13 cellular contexts compared by ENCODE assay signal in genomic region chr12:27226319-27226984, GRCh38. TPM values are rescaled to one million over a fixed set of nuclear protein-coding genes. Genes with fewer than 3 reads are reported as not detected.
DNase-seq lines count a peak whose midpoint lies in the region; ATAC-seq, FAIRE-seq and TF ChIP-seq lines count a peak whose summit lies in the region.
"Had no signal": no experiment of that assay in that cellular context is flagged by ENCODE, and none has a peak within 500 bp of the region (broad histone marks: within the 10 kb centered on the region; RNA-seq: fewer than 3 reads in every experiment).

No MANE protein-coding gene starts in this region.

- H2BK5ac ChIP-seq in H9 (ENCODE audit: insufficient read length, low read length): no peak overlapping the region

- no peak overlapping the region for H3T11ph ChIP-seq in H9 (ENCODE audit: low read length)

- no peak overlapping the region for H3K4me3 Mint-ChIP-seq in H9
- H3K4me3 Mint-ChIP-seq: stimulated activated naive B cell treated with anti-CD40 and anti-IgM and Interleukin-4, amounts not matched to agents 10 μg/mL and 1 μg/mL and 100 μg/mL, for 72 hours had no signal

- no peak overlapping the region for H3K18ac ChIP-seq in H9 (ENCODE audit: insufficient read length, low read depth, low read length)

- H3K23ac ChIP-seq in H9 (ENCODE audit: insufficient read length, low read depth, low read length): no peak overlapping the region

- DNase-seq in HPDE6-E6E7 (ENCODE audit: extremely low spot score) (peak; percentile 49), SJCRH30 (peak; percentile 58 to 69), Right ventricle myocardium superior (no peak), pancreas (no peak), NCI-H526 (lab: John Stamatoyannopoulos, UW) (no peak), NCI-H226 (no peak), H9 (no peak)
- DNase-seq: activated gamma-delta T cell; kidney; Peyer's patch; stimulated activated naive B cell treated with anti-CD40 and anti-IgM and Interleukin-4, amounts not matched to agents 10 μg/mL and 1 μg/mL and 100 μg/mL, for 72 hours had no signal

- no peaks in the 10 kb centered on the region; the same call in 1 of the 2 replicates for H3K79me2 ChIP-seq in H9 (ENCODE audit: insufficient read depth, low read length)

- WGBS in pancreas, 2 donors: 36 to 44% methylated on average over 5 of the region's 5 CpGs
- WGBS in H9 (ENCODE audit: extremely low coverage, insufficient read length, low lambda C conversion rate): no CpG with 5 or more reads among the region's 5 CpGs

- no peak overlapping the region for H4K91ac ChIP-seq in H9 (ENCODE audit: insufficient read length, low read depth, low read length)

- peak overlapping the region; percentile 23 for H3K4me3 ChIP-seq in SJCRH30
- no peak overlapping the region for H3K4me3 ChIP-seq in pancreas
- H3K4me3 ChIP-seq: Peyer's patch had no signal

- H3K4me1 ChIP-seq in SJCRH30: peaks cover 12% of the 10 kb centered on the region
- no peaks in the 10 kb centered on the region for H3K4me1 ChIP-seq in pancreas
- no peaks in the 10 kb centered on the region for H3K4me1 ChIP-seq in H9 (ENCODE audit: insufficient read depth, low read length)

- no peak overlapping the region for H4K8ac ChIP-seq in H9 (replicated peaks; ENCODE audit: insufficient read length, low read depth, low read length)

- H3K9me3 ChIP-seq in SJCRH30 (replicated peaks): 0 out of 2 replicates have a peak, but pooled peaks cover 2% of the 10 kb centered on the region
- no peaks in the 10 kb centered on the region for H3K9me3 ChIP-seq in pancreas
- no peaks in the 10 kb centered on the region for H3K9me3 ChIP-seq in H9 (ENCODE audit: control insufficient read depth, low read depth, low read length)
- H3K9me3 ChIP-seq: Peyer's patch had no signal

- no peak overlapping the region for H2BK120ac ChIP-seq in H9 (ENCODE audit: low read depth, low read length, poor library complexity, severe bottlenecking)

- H2BK20ac ChIP-seq in H9 (ENCODE audit: low read depth, low read length, poor library complexity, severe bottlenecking): no peak overlapping the region

- no peaks in the 10 kb centered on the region for H3K9me3 Mint-ChIP-seq in H9

- no peak overlapping the region for H2BK12ac ChIP-seq in H9 (ENCODE audit: insufficient read length, low read depth, low read length)

- H3K4me1 Mint-ChIP-seq in H9: no peaks in the 10 kb centered on the region

- H3K23me2 ChIP-seq in H9 (ENCODE audit: insufficient read length, low read depth, low read length, poor library complexity, severe bottlenecking): no peaks in the 10 kb centered on the region

- H2BK15ac ChIP-seq in H9 (ENCODE audit: low read depth, low read length): no peak overlapping the region

- no peak overlapping the region for H2AFZ ChIP-seq in H9 (ENCODE audit: low read length)

- no peak overlapping the region for H3K9ac ChIP-seq in H9 (ENCODE audit: extremely low read depth, insufficient read length, low read length)

- no peaks in the 10 kb centered on the region for H4K20me1 ChIP-seq in H9 (ENCODE audit: control insufficient read depth, insufficient read depth, insufficient read length)

- H3K36me3 Mint-ChIP-seq in H9 (ENCODE audit: insufficient read depth in 1 of 3, low read depth in 3 of 3): no peaks in the 10 kb centered on the region
- H3K36me3 Mint-ChIP-seq: stimulated activated naive B cell treated with anti-CD40 and anti-IgM and Interleukin-4, amounts not matched to agents 10 μg/mL and 1 μg/mL and 100 μg/mL, for 72 hours had no signal

- intact Hi-C loops in Right ventricle myocardium superior (cut with DNase I): no loop called here
- intact Hi-C loops in pancreas (cut with DNase I): no loop called here

- peak overlapping the region; percentile 14; the same call in 1 of the 2 replicates for H3K27ac ChIP-seq in SJCRH30
- H3K27ac ChIP-seq in pancreas: no peak overlapping the region
- no peak overlapping the region for H3K27ac ChIP-seq in H9 (ENCODE audit: insufficient read length, low read depth, low read length)

- ATAC-seq in Right ventricle myocardium superior (ENCODE audit: poor library complexity) (peak; percentile 71), pancreas (peak in 3 of 4 donors; percentile 37 to 49 (median 43)), GM21367 (IDR thresholded peaks at IDR 0.05; ENCODE audit: unreplicated experiment) (no peak)
- ATAC-seq: stimulated activated naive B cell treated with anti-CD40 and anti-IgM and Interleukin-4, amounts not matched to agents 10 μg/mL and 1 μg/mL and 100 μg/mL, for 72 hours had no signal

- H3K27me3 ChIP-seq in SJCRH30: no peaks in the 10 kb centered on the region
- no peaks in the 10 kb centered on the region for H3K27me3 ChIP-seq in pancreas
- H3K27me3 ChIP-seq in H9 (ENCODE audit: insufficient read depth, low read length): no peaks in the 10 kb centered on the region
- H3K27me3 ChIP-seq: Peyer's patch had no signal

- no peak overlapping the region for H3K4me2 ChIP-seq in H9 (ENCODE audit: insufficient read depth, insufficient read length, low read length)

- no peak overlapping the region for H3K4ac ChIP-seq in H9 (ENCODE audit: low read depth, low read length)

- no peaks in the 10 kb centered on the region for H3K79me1 ChIP-seq in H9 (ENCODE audit: insufficient read depth, low read depth, low read length, poor library complexity, severe bottlenecking)

- no peak overlapping the region; a peak in 1 of 7 replicates for H3K27ac Mint-ChIP-seq in H9
- H3K27ac Mint-ChIP-seq: stimulated activated naive B cell treated with anti-CD40 and anti-IgM and Interleukin-4, amounts not matched to agents 10 μg/mL and 1 μg/mL and 100 μg/mL, for 72 hours had no signal

- TF ChIP-seq CTCF in pancreas (IDR thresholded peaks at IDR 0.05) (no peak), H9 (conservative IDR thresholded peaks at IDR 0.05) (no peak)

- H3K36me3 ChIP-seq in SJCRH30 (no peaks in the 10 kb centered on the region), pancreas (no peaks in the 10 kb centered on the region)
- H3K36me3 ChIP-seq: Peyer's patch had no signal

- H3K27me3 Mint-ChIP-seq in H9 (ENCODE audit: low read depth): no peaks in the 10 kb centered on the region
- H3K27me3 Mint-ChIP-seq: stimulated activated naive B cell treated with anti-CD40 and anti-IgM and Interleukin-4, amounts not matched to agents 10 μg/mL and 1 μg/mL and 100 μg/mL, for 72 hours had no signal

- no peak overlapping the region for H3K14ac ChIP-seq in H9 (ENCODE audit: insufficient read depth, low read length)

- H4K5ac ChIP-seq in H9 (ENCODE audit: insufficient read length, low read depth, low read length): no peak overlapping the region

- no peak overlapping the region for H3K56ac ChIP-seq in H9 (ENCODE audit: insufficient read length, low read depth, low read length)

- no peak for FAIRE-seq in pancreas (lab: Jason Lieb, UNC)
- FAIRE-seq: endometrium, kidney had no signal

- no peak overlapping the region for H2AK5ac ChIP-seq in H9 (ENCODE audit: insufficient read length, low read length)

RNA-seq across cellular contexts. Expression of gene STK38L, which starts 17.6 kb away (rescaled TPM):
- total RNA-seq in SJCRH30 (2014; rRNA removed; shearing (Covaris generic)): 33.5 and 39.6 TPM in 2 replicates
- total RNA-seq in Right ventricle myocardium superior: 55.1 TPM
- total RNA-seq in pancreas: 10 to 100 TPM in 5 of 6 donors, 1 to 10 TPM in 1; 8.4 to 49.9 (median 12.4) TPM
- 1 to 10 TPM; 6.3 to 9.7 TPM for polyA plus RNA-seq in pancreas
- 44.9 and 47.9 TPM in 2 replicates for total RNA-seq in H9 (2021)

Comparison
In these comparisons a context has a peak if more than half of its experiments do, and no peak if none do; other contexts are left out.
1. DNase-seq: peak in HPDE6-E6E7 (single experiment) and SJCRH30 (2 of 2); none in Right ventricle myocardium superior (single experiment), pancreas (0 of 6), NCI-H526 (0 of 2), NCI-H226 (single experiment) and H9 (single experiment).